ENCODE assay signal across 8 cellular contexts in the genomic region with DNA sequence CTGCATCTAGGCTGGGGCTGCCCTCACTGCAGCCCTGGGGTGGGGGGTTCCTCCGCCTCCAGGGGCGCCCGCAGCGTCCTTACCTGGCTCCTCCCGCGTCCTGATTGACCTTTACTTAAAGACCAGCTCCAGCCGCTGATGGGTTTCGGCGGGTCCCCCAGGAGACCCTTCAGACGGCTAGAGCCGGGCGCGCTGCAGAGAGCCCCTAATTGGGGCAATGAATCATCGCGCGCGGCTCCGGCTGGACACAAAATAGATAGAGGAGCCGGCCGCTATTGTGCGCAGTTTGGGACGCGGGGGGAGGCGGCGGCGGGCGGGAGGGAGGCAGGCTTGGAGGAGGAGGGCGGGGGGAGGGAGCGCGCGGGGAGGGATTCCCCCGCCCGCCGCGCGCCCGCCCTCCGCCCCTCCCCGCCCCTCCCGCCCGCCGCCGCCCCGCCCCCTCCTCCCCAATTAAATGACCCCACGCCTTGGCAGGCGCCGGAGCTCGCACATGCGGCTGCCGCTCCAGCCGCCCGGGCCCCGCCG. TPM values are rescaled to one million over a fixed set of nuclear protein-coding genes. Genes with fewer than 3 reads are reported as not detected.
DNase-seq lines count a peak whose midpoint lies in the region; ATAC-seq lines count a peak whose summit lies in the region.

No MANE protein-coding gene starts in this region.

- H3K9me3 Mint-ChIP-seq in dendritic cell treated with granulocyte-macrophage colony-stimulating factor and Interleukin-4, amounts not matched to agents 40 ng/mL and 50 ng/mL, for 4 days, result no peaks in the 10 kb centered on the region

- ATAC-seq in GM19395 (IDR thresholded peaks at IDR 0.05; ENCODE audit: unreplicated experiment) (no peak), HG03135 (IDR thresholded peaks at IDR 0.05; ENCODE audit: unreplicated experiment) (no peak), GM18873 (IDR thresholded peaks at IDR 0.05; ENCODE audit: low FRiP score, unreplicated experiment) (no peak)

- no peaks in the 10 kb centered on the region for H3K36me3 Mint-ChIP-seq in dendritic cell treated with granulocyte-macrophage colony-stimulating factor and Interleukin-4, amounts not matched to agents 40 ng/mL and 50 ng/mL, for 4 days (ENCODE audit: low read depth)

- peak overlapping the region; percentile 50 for H3K4me3 Mint-ChIP-seq in dendritic cell treated with granulocyte-macrophage colony-stimulating factor and Interleukin-4, amounts not matched to agents 40 ng/mL and 50 ng/mL, for 4 days

- H3K27ac Mint-ChIP-seq in dendritic cell treated with granulocyte-macrophage colony-stimulating factor and Interleukin-4, amounts not matched to agents 40 ng/mL and 50 ng/mL, for 4 days, result no peak overlapping the region

- H3K4me1 Mint-ChIP-seq in dendritic cell treated with granulocyte-macrophage colony-stimulating factor and Interleukin-4, amounts not matched to agents 40 ng/mL and 50 ng/mL, for 4 days (ENCODE audit: low read depth), result peaks cover 23% of the 10 kb centered on the region

- DNase-seq in D341Med (ENCODE audit: low spot score) (peak; percentile 87), HuH-7.5 (ENCODE audit: low spot score) (peak; percentile 92), myocyte (ENCODE audit: low read depth) (peak; percentile 60), SKM-1 treated with dmso at 0.1 percent for 144 hours (lab: John Stamatoyannopoulos, UW; ENCODE audit: unreplicated experiment) (no peak)

- intact Hi-C loops in dendritic cell treated with granulocyte-macrophage colony-stimulating factor and Interleukin-4, amounts not matched to agents 40 ng/mL and 50 ng/mL, for 4 days (cut with micrococcal nuclease), result no loop called here

- H3K27me3 Mint-ChIP-seq in dendritic cell treated with granulocyte-macrophage colony-stimulating factor and Interleukin-4, amounts not matched to agents 40 ng/mL and 50 ng/mL, for 4 days, result peaks cover 80% of the 10 kb centered on the region

RNA-seq across cellular contexts. Expression of a gene that starts 56.5 kb away (rescaled TPM):
- total RNA-seq in myocyte, result not detected in 2 replicates
- polyA plus RNA-seq in myocyte (2012), result not detected
